Comparison of ENCODE assay signal across 15 cellular contexts in the genomic region with DNA sequence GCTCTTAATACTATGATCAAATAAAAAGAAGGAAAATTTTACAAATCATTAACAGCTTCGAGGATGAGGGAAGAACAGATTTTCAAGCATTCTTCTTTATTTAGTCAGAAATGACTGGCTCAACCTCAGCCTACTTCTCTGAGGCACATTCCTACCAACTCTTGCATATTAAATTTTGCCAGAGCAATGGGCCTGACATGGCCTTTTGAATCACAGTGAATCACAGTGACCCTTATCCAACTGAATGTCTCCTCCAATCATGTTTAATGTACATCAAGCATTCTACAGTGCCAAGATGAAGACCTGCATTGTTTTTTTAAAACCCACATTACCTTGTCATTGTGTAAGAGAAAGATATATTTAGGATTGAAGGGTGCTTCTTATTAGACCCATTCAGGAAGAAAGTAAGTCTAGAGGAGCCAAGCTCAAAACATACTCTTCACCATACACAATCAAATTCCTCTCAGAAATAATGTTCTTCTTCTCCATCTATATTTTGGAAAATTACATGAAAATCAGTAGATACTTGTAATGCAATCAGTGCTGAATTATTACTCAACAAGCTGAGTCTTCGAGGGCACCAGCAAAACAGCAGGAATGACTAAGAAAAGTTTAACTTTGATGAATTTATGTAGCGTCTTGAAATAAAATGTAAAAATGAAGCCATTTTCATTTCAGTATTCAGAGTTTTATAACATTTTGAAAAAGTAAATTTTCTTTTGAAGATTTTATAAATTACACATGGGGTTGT. TPM values are rescaled to one million over a fixed set of nuclear protein-coding genes. Genes with fewer than 3 reads are reported as not detected.
DNase-seq lines count a peak whose midpoint lies in the region; ATAC-seq, FAIRE-seq and TF ChIP-seq lines count a peak whose summit lies in the region.
"Had no signal": no experiment of that assay in that cellular context is flagged by ENCODE, and none has a peak within 500 bp of the region (broad histone marks: within the 10 kb centered on the region; RNA-seq: fewer than 3 reads in every experiment).

No MANE protein-coding gene starts in this region.

- ATAC-seq in activated B cell treated with CpG ODN at 0.5 μM for 24 hours (ENCODE audit: low read depth), result no peak
- ATAC-seq in stimulated activated naive B cell treated with anti-CD40 and anti-IgM and Interleukin-4, amounts not matched to agents 10 μg/mL and 1 μg/mL and 100 μg/mL, for 72 hours (replicated peaks), result no peak
- no peak for ATAC-seq in esophagus mucosa
- ATAC-seq: pancreas; stimulated activated naive CD8-positive, alpha-beta T cell treated with anti-CD3 and anti-CD28 coated beads, Interleukin-15, Interleukin-2, amounts not matched to agents 100 U/mL and 50 U/mL, for 24 hours had no signal

- CTCF ChIA-PET in activated B cell treated with CpG ODN at 0.5 μM for 24 hours (lab: Charles Lee), result no interaction called here
- CTCF ChIA-PET in activated naive CD4-positive, alpha-beta T cell treated with anti-CD3 and anti-CD28 coated beads for 36 hours (lab: Charles Lee), result no interaction called here

- no peak overlapping the region for H3K4me3 Mint-ChIP-seq in activated B cell treated with CpG ODN at 0.5 μM for 24 hours
- H3K4me3 Mint-ChIP-seq in stimulated activated naive B cell treated with anti-CD40 and anti-IgM and Interleukin-4, amounts not matched to agents 10 μg/mL and 1 μg/mL and 100 μg/mL, for 72 hours, result no peak overlapping the region
- H3K4me3 Mint-ChIP-seq in activated CD4-positive, alpha-beta T cell treated with anti-CD3 and anti-CD28 coated beads, Interleukin-2, amount 10 ng/mL, durations not matched to agents 24 days and 14 days, result no peak overlapping the region
- no peak overlapping the region for H3K4me3 Mint-ChIP-seq in activated naive CD4-positive, alpha-beta T cell treated with anti-CD3 and anti-CD28 coated beads for 36 hours

- H3K4me3 ChIP-seq in fibroblast of villous mesenchyme (ENCODE audit: low read depth, low read length), result no peak overlapping the region
- H3K4me3 ChIP-seq: ascending aorta, pancreas had no signal

- peaks cover 41% of the 10 kb centered on the region for H3K36me3 Mint-ChIP-seq in activated B cell treated with CpG ODN at 0.5 μM for 24 hours (ENCODE audit: low read depth)
- peaks cover 14 to 27% of the 10 kb centered on the region in 2 donors for H3K36me3 Mint-ChIP-seq in stimulated activated naive B cell treated with anti-CD40 and anti-IgM and Interleukin-4, amounts not matched to agents 10 μg/mL and 1 μg/mL and 100 μg/mL, for 72 hours
- no peaks in the 10 kb centered on the region for H3K36me3 Mint-ChIP-seq in activated CD4-positive, alpha-beta T cell treated with anti-CD3 and anti-CD28 coated beads, Interleukin-2, amount 10 ng/mL, durations not matched to agents 24 days and 14 days (ENCODE audit: low read depth)
- H3K36me3 Mint-ChIP-seq in activated naive CD4-positive, alpha-beta T cell treated with anti-CD3 and anti-CD28 coated beads for 36 hours (ENCODE audit: low read depth), result peaks cover 1% of the 10 kb centered on the region

- peaks cover 2% of the 10 kb centered on the region for H3K4me1 Mint-ChIP-seq in activated B cell treated with CpG ODN at 0.5 μM for 24 hours
- H3K4me1 Mint-ChIP-seq in stimulated activated naive B cell treated with anti-CD40 and anti-IgM and Interleukin-4, amounts not matched to agents 10 μg/mL and 1 μg/mL and 100 μg/mL, for 72 hours, result peaks cover 0 to 5% of the 10 kb centered on the region in 2 donors
- no peaks in the 10 kb centered on the region for H3K4me1 Mint-ChIP-seq in activated CD4-positive, alpha-beta T cell treated with anti-CD3 and anti-CD28 coated beads, Interleukin-2, amount 10 ng/mL, durations not matched to agents 24 days and 14 days
- no peaks in the 10 kb centered on the region for H3K4me1 Mint-ChIP-seq in activated naive CD4-positive, alpha-beta T cell treated with anti-CD3 and anti-CD28 coated beads for 36 hours (ENCODE audit: low read depth)

- POLR2A ChIA-PET in activated B cell treated with CpG ODN at 0.5 μM for 24 hours (lab: Charles Lee), result no interaction called here

- peak overlapping the region; percentile 59 for H3K27ac Mint-ChIP-seq in activated B cell treated with CpG ODN at 0.5 μM for 24 hours
- H3K27ac Mint-ChIP-seq in stimulated activated naive B cell treated with anti-CD40 and anti-IgM and Interleukin-4, amounts not matched to agents 10 μg/mL and 1 μg/mL and 100 μg/mL, for 72 hours, result peak overlapping the region; percentile 37
- no peak overlapping the region for H3K27ac Mint-ChIP-seq in activated CD4-positive, alpha-beta T cell treated with anti-CD3 and anti-CD28 coated beads, Interleukin-2, amount 10 ng/mL, durations not matched to agents 24 days and 14 days
- H3K27ac Mint-ChIP-seq in activated naive CD4-positive, alpha-beta T cell treated with anti-CD3 and anti-CD28 coated beads for 36 hours, result no peak overlapping the region

- no peaks in the 10 kb centered on the region for H3K27me3 Mint-ChIP-seq in activated B cell treated with CpG ODN at 0.5 μM for 24 hours
- H3K27me3 Mint-ChIP-seq in stimulated activated naive B cell treated with anti-CD40 and anti-IgM and Interleukin-4, amounts not matched to agents 10 μg/mL and 1 μg/mL and 100 μg/mL, for 72 hours, result no peaks in the 10 kb centered on the region
- no peaks in the 10 kb centered on the region for H3K27me3 Mint-ChIP-seq in activated CD4-positive, alpha-beta T cell treated with anti-CD3 and anti-CD28 coated beads, Interleukin-2, amount 10 ng/mL, durations not matched to agents 24 days and 14 days
- no peaks in the 10 kb centered on the region for H3K27me3 Mint-ChIP-seq in activated naive CD4-positive, alpha-beta T cell treated with anti-CD3 and anti-CD28 coated beads for 36 hours (ENCODE audit: low read depth)

- DNase-seq in H54 (ENCODE audit: insufficient read length, low spot score) (peak; percentile 8), activated B cell treated with CpG ODN at 0.5 μM for 24 hours (no peak), fibroblast of villous mesenchyme (ENCODE audit: low read depth) (peak; percentile 32), DMS 273 treated with DMSO at 0.1 percent for 48 hours (lab: John Stamatoyannopoulos, UW) (no peak)
- DNase-seq in stimulated activated naive B cell treated with anti-CD40 and anti-IgM and Interleukin-4, amounts not matched to agents 10 μg/mL and 1 μg/mL and 100 μg/mL, for 72 hours, result no peak
- DNase-seq in activated CD4-positive, alpha-beta T cell treated with anti-CD3 and anti-CD28 coated beads, Interleukin-2, amount 10 ng/mL, durations not matched to agents 24 days and 14 days, result no peak
- DNase-seq in activated naive CD4-positive, alpha-beta T cell treated with anti-CD3 and anti-CD28 coated beads for 36 hours, result no peak
- DNase-seq: DMS53; NCI-H526 treated with DMSO at 0.1 percent for 48 hours; pancreas; stimulated activated CD4-positive, alpha-beta T cell treated with anti-CD3 and anti-CD28 coated beads, Interleukin-2, amount 100 ng/mL, for 24 hours; stimulated activated naive CD8-positive, alpha-beta T cell treated with anti-CD3 and anti-CD28 coated beads, Interleukin-15, Interleukin-2, amounts not matched to agents 100 U/mL and 50 U/mL, for 24 hours had no signal

- peak; percentile 95 for FAIRE-seq in H54 (lab: Jason Lieb, UNC)
- FAIRE-seq: endothelial cell of umbilical vein had no signal

- no peak for TF ChIP-seq CTCF in activated B cell treated with CpG ODN at 0.5 μM for 24 hours (IDR thresholded peaks at IDR 0.05)
- TF ChIP-seq CTCF in fibroblast of villous mesenchyme (IDR thresholded peaks at IDR 0.05; ENCODE audit: insufficient read depth, low read depth, low read length), result no peak

- peaks cover 8% of the 10 kb centered on the region for H3K9me3 Mint-ChIP-seq in activated B cell treated with CpG ODN at 0.5 μM for 24 hours
- peaks cover 0 to 3% of the 10 kb centered on the region in 2 donors for H3K9me3 Mint-ChIP-seq in stimulated activated naive B cell treated with anti-CD40 and anti-IgM and Interleukin-4, amounts not matched to agents 10 μg/mL and 1 μg/mL and 100 μg/mL, for 72 hours
- peaks cover 15% of the 10 kb centered on the region for H3K9me3 Mint-ChIP-seq in activated CD4-positive, alpha-beta T cell treated with anti-CD3 and anti-CD28 coated beads, Interleukin-2, amount 10 ng/mL, durations not matched to agents 24 days and 14 days
- peaks cover 23% of the 10 kb centered on the region for H3K9me3 Mint-ChIP-seq in activated naive CD4-positive, alpha-beta T cell treated with anti-CD3 and anti-CD28 coated beads for 36 hours

- TF ChIP-seq POLR2A in H54 (IDR thresholded peaks at IDR 0.05; ENCODE audit: low read depth, low read length), result no peak

- intact Hi-C loops in activated B cell treated with CpG ODN at 0.5 μM for 24 hours (cut with micrococcal nuclease), result no loop called here
- intact Hi-C loops in activated CD4-positive, alpha-beta T cell treated with anti-CD3 and anti-CD28 coated beads, Interleukin-2, amount 10 ng/mL, durations not matched to agents 24 days and 14 days (cut with micrococcal nuclease), result no loop called here
- intact Hi-C loops in activated naive CD4-positive, alpha-beta T cell treated with anti-CD3 and anti-CD28 coated beads for 36 hours (cut with micrococcal nuclease), result no loop called here

RNA-seq across cellular contexts. Expression of a gene that starts 44.1 kb away (rescaled TPM):
- 3.2 and 3.7 TPM in 2 replicates for total RNA-seq in activated B cell treated with CpG ODN at 0.5 μM for 24 hours
- total RNA-seq in fibroblast of villous mesenchyme, result 15.1 and 25.4 TPM in 2 replicates
- total RNA-seq in esophagus mucosa, result 31.4 TPM
- 0.12 TPM in 1 of 2 replicates, not detected in the other for total RNA-seq in activated CD4-positive, alpha-beta T cell treated with anti-CD3 and anti-CD28 coated beads, Interleukin-2, amount 10 ng/mL, durations not matched to agents 24 days and 14 days
- total RNA-seq in activated naive CD4-positive, alpha-beta T cell treated with anti-CD3 and anti-CD28 coated beads for 36 hours, result not detected
- total RNA-seq: endothelial cell of umbilical vein had no signal

Comparison
In these comparisons a context has a peak if more than half of its experiments do, and no peak if none do; other contexts are left out.
1. DNase-seq: peak in H54 (single experiment) and fibroblast of villous mesenchyme (single experiment); none in activated B cell treated with CpG ODN at 0.5 μM for 24 hours (single experiment), stimulated activated naive B cell treated with anti-CD40 and anti-IgM and Interleukin-4, amounts not matched to agents 10 μg/mL and 1 μg/mL and 100 μg/mL, for 72 hours (single experiment), activated CD4-positive, alpha-beta T cell treated with anti-CD3 and anti-CD28 coated beads, Interleukin-2, amount 10 ng/mL, durations not matched to agents 24 days and 14 days (single experiment), DMS 273 treated with DMSO at 0.1 percent for 48 hours (single experiment) and activated naive CD4-positive, alpha-beta T cell treated with anti-CD3 and anti-CD28 coated beads for 36 hours (single experiment).
2. H3K27ac Mint-ChIP-seq: peak in activated B cell treated with CpG ODN at 0.5 μM for 24 hours (single experiment) and stimulated activated naive B cell treated with anti-CD40 and anti-IgM and Interleukin-4, amounts not matched to agents 10 μg/mL and 1 μg/mL and 100 μg/mL, for 72 hours (single experiment); none in activated CD4-positive, alpha-beta T cell treated with anti-CD3 and anti-CD28 coated beads, Interleukin-2, amount 10 ng/mL, durations not matched to agents 24 days and 14 days (single experiment) and activated naive CD4-positive, alpha-beta T cell treated with anti-CD3 and anti-CD28 coated beads for 36 hours (single experiment).